24 cellular contexts compared by ENCODE assay signal in the genomic region with DNA sequence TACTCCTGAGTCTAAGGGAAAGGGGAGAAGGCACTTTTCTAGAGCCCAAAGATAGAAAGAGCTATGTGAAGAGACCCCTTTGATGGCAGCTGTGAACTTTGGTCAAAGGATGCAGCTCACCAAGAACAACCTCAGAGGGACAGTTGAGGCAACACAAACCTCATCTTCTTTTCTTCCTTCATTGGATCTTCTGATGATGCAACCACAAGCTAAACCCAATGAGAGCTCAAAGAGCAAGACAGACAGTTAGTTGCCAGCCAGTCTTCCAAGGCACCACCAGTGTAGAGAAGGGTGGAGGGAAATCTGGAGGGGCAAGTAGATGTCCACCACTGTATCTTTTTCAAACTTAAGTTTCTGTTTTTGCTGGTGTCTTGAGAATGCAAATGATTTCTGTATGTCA. TPM values are rescaled to one million over a fixed set of nuclear protein-coding genes. Genes with fewer than 3 reads are reported as not detected.
"Had no signal": no experiment of that assay in that cellular context is flagged by ENCODE, and none has a peak within 500 bp of the region (broad histone marks: within the 10 kb centered on the region; RNA-seq: fewer than 3 reads in every experiment).

No MANE protein-coding gene starts in this region.

- H3K4me3 ChIP-seq: ascending aorta, cardiac muscle cell, colonic mucosa, MG63, SK-N-MC had no signal

- ATAC-seq: activated CD8-positive, alpha-beta T cell treated with anti-CD3 and anti-CD28 coated beads, Interleukin-2, amount 10 ng/mL, durations not matched to agents 7 days and 5 days had no signal

- H3K27me3 ChIP-seq: ascending aorta, colonic mucosa had no signal

- DNase-seq: activated CD4-positive, alpha-beta T cell treated with anti-CD3 and anti-CD28 coated beads, Interleukin-2, amount 10 ng/mL, durations not matched to agents 24 days and 14 days; activated CD4-positive, alpha-beta T cell treated with anti-CD3 and anti-CD28 coated beads, Interleukin-2, amount 50 U/mL, for 4 hours; activated CD8-positive, alpha-beta T cell treated with anti-CD3 and anti-CD28 coated beads, Interleukin-2, amount 10 ng/mL, durations not matched to agents 7 days and 5 days; activated gamma-delta T cell; activated naive CD4-positive, alpha-beta T cell treated with Interleukin-2 at 50 U/mL for 16 hours; activated naive CD8-positive, alpha-beta T cell treated with anti-CD3 and anti-CD28 coated beads, Interleukin-2, amount 10 ng/mL, durations not matched to agents 7 days and 5 days; activated T-cell treated with anti-CD3 and anti-CD28 coated beads, Interleukin-2, amount 50 U/mL, for 24 hours; amygdala; colonic mucosa; MG63; NCI-H1048; NCI-H1105 treated with DMSO at 0.1 percent for 48 hours; NCI-H1436; NCI-H1694; NCI-H1930; NCI-H2081 treated with DMSO at 0.1 percent for 48 hours; NCI-H226; NCI-H524 treated with DMSO at 0.1 percent for 48 hours; Right ventricle myocardium superior; T1000 had no signal

- H3K27ac ChIP-seq: ascending aorta, cardiac muscle cell, colonic mucosa, SK-N-MC had no signal

- H3K36me3 ChIP-seq: ascending aorta, cardiac muscle cell, colonic mucosa, MG63 had no signal

- H3K4me1 ChIP-seq: ascending aorta, colonic mucosa had no signal

- H3K9me3 ChIP-seq: colonic mucosa, MG63 had no signal

RNA-seq across cellular contexts. Expression of a gene that starts 10.4 kb away (rescaled TPM):
- total RNA-seq: T-helper 1 cell treated with Interleukin-12 subunit alpha and Interleukin-12 subunit beta and Interleukin-4 antibody, amounts not matched to agents 30 ng/mL and 1 ng/mL, for 36 hours had no signal
